1 cellular context compared by ENCODE assay signal in genomic region chr5:145980718-145981117, GRCh38.
A peak's percentile ranks its signal among the peaks of the same experiment; 100 is the strongest.
TF ChIP-seq lines count a peak whose summit lies in the region.

No MANE protein-coding gene starts in this region.

TF ChIP-seq in HepG2, 621 proteins besides CTCF, POLR2A, EP300 and RAD21 (continued from another document):
- TF ChIP-seq HBP1 (CRISPR knock-in tag; IDR thresholded peaks at IDR 0.05; ENCODE audit: low read depth) (no peak), HNF4A (CRISPR knock-in tag; IDR thresholded peaks at IDR 0.05) (peak; percentile 14; the same call in 1 of the 2 replicates), HNF1B (CRISPR knock-in tag; IDR thresholded peaks at IDR 0.05) (no peak)
TF ChIP-seq in HepG2: peak in this region for 1.
